Comparison of ENCODE assay signal across 15 cellular contexts in the genomic region with DNA sequence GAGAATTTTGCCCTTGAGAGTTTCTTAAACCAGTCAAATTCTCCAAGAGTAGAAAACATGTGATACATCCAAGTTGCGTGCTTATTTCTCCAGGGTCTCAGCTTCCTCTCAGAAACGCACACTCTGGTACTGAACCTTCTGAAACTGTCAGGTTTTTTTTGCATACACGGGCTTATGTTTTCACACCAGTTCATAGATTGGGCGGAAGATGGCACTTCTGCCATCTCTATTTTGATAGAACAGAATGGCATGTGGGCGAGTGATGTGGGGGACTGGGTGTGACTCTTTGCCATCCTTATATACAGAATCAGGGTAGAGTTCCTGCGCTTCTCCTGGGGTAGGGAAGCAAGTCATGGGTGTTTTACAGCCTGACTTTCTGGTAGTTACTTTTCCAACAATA. TPM values are rescaled to one million over a fixed set of nuclear protein-coding genes. Genes with fewer than 3 reads are reported as not detected.
DNase-seq lines count a peak whose midpoint lies in the region; ATAC-seq and TF ChIP-seq lines count a peak whose summit lies in the region.
"Had no signal": no experiment of that assay in that cellular context is flagged by ENCODE, and none has a peak within 500 bp of the region (broad histone marks: within the 10 kb centered on the region; RNA-seq: fewer than 3 reads in every experiment).

No MANE protein-coding gene starts in this region.

- ATAC-seq in HG03066 (IDR thresholded peaks at IDR 0.05; ENCODE audit: low read depth, unreplicated experiment) (peak; percentile 60), upper lobe of right lung (peak; percentile 67), HG03354 (IDR thresholded peaks at IDR 0.05; ENCODE audit: poor library complexity, severe bottlenecking, unreplicated experiment) (no peak)
- peak; percentile 30 for ATAC-seq in activated naive CD8-positive, alpha-beta T cell treated with anti-CD3 and anti-CD28 coated beads, Interleukin-2, amount 50 U/mL, for 24 hours
- ATAC-seq: WTC11 had no signal

- no peaks in the 10 kb centered on the region for H3K27me3 ChIP-seq in upper lobe of right lung

- peaks cover 6% of the 10 kb centered on the region for H3K9me3 Mint-ChIP-seq in activated naive CD4-positive, alpha-beta T cell treated with anti-CD3 and anti-CD28 coated beads, Interleukin-2, amount 10 ng/mL, durations not matched to agents 7 days and 5 days
- H3K9me3 Mint-ChIP-seq in activated naive CD8-positive, alpha-beta T cell treated with anti-CD3 and anti-CD28 coated beads, Interleukin-2, amount 50 U/mL, for 24 hours: peaks cover 13% of the 10 kb centered on the region
- H3K9me3 Mint-ChIP-seq in chondrocyte (ENCODE audit: low read depth): no peaks in the 10 kb centered on the region
- H3K9me3 Mint-ChIP-seq: endodermal cell had no signal

- TF ChIP-seq CTCF in upper lobe of right lung (IDR thresholded peaks at IDR 0.05): no peak
- TF ChIP-seq CTCF in chondrocyte (IDR thresholded peaks at IDR 0.05): no peak

- H3K27ac Mint-ChIP-seq in activated naive CD4-positive, alpha-beta T cell treated with anti-CD3 and anti-CD28 coated beads, Interleukin-2, amount 10 ng/mL, durations not matched to agents 7 days and 5 days: peak overlapping the region; percentile 20
- H3K27ac Mint-ChIP-seq in activated naive CD8-positive, alpha-beta T cell treated with anti-CD3 and anti-CD28 coated beads, Interleukin-2, amount 50 U/mL, for 24 hours: peak overlapping the region; percentile 84
- no peak overlapping the region for H3K27ac Mint-ChIP-seq in chondrocyte (ENCODE audit: unreplicated experiment)
- H3K27ac Mint-ChIP-seq: endodermal cell, WTC11 had no signal

- intact Hi-C loops in upper lobe of right lung (cut with DNase I): no loop called here

- no peak for DNase-seq in activated naive CD4-positive, alpha-beta T cell treated with anti-CD3 and anti-CD28 coated beads, Interleukin-2, amount 10 ng/mL, durations not matched to agents 7 days and 5 days
- no peak for DNase-seq in activated naive CD4-positive, alpha-beta T cell treated with anti-CD3 and anti-CD28 coated beads, Interleukin-2, amount 50 U/mL, for 16 hours
- no peak for DNase-seq in activated naive CD8-positive, alpha-beta T cell treated with anti-CD3 and anti-CD28 coated beads, Interleukin-2, amount 50 U/mL, for 24 hours
- DNase-seq in upper lobe of right lung (no peak), chondrocyte (ENCODE audit: low spot score) (no peak), NCI-H524 treated with DMSO at 0.1 percent for 48 hours (lab: John Stamatoyannopoulos, UW) (no peak)
- DNase-seq: Caco-2; endodermal cell; kidney glomerular epithelial cell; NCI-H2171; retina; stimulated activated CD4-positive, alpha-beta T cell treated with anti-CD3 and anti-CD28 coated beads, Interleukin-15, amount 100 ng/mL, for 24 hours had no signal

- H3K4me1 ChIP-seq in upper lobe of right lung: no peaks in the 10 kb centered on the region
- H3K4me1 ChIP-seq: Caco-2 had no signal

- peaks cover 53% of the 10 kb centered on the region for H3K4me1 Mint-ChIP-seq in activated naive CD4-positive, alpha-beta T cell treated with anti-CD3 and anti-CD28 coated beads, Interleukin-2, amount 10 ng/mL, durations not matched to agents 7 days and 5 days
- peaks cover 67% of the 10 kb centered on the region for H3K4me1 Mint-ChIP-seq in activated naive CD8-positive, alpha-beta T cell treated with anti-CD3 and anti-CD28 coated beads, Interleukin-2, amount 50 U/mL, for 24 hours
- H3K4me1 Mint-ChIP-seq in chondrocyte (ENCODE audit: low read depth): no peaks in the 10 kb centered on the region
- H3K4me1 Mint-ChIP-seq: endodermal cell had no signal

- CTCF ChIA-PET in activated naive CD4-positive, alpha-beta T cell treated with anti-CD3 and anti-CD28 coated beads, Interleukin-2, amount 10 ng/mL, durations not matched to agents 7 days and 5 days (lab: Charles Lee): interaction anchor here (1.0 to 2.4 kb wide), 5 partner anchors 8 to 67 kb away, joined by 3 to 8 read pairs (median 4); no protein-coding TSS in a partner anchor

- peaks cover 50% of the 10 kb centered on the region for H3K36me3 Mint-ChIP-seq in activated naive CD4-positive, alpha-beta T cell treated with anti-CD3 and anti-CD28 coated beads, Interleukin-2, amount 10 ng/mL, durations not matched to agents 7 days and 5 days
- peaks cover 42% of the 10 kb centered on the region for H3K36me3 Mint-ChIP-seq in activated naive CD8-positive, alpha-beta T cell treated with anti-CD3 and anti-CD28 coated beads, Interleukin-2, amount 50 U/mL, for 24 hours (ENCODE audit: low read depth)
- H3K36me3 Mint-ChIP-seq in chondrocyte (ENCODE audit: low read depth): no peaks in the 10 kb centered on the region
- H3K36me3 Mint-ChIP-seq: WTC11 had no signal

- no peaks in the 10 kb centered on the region for H3K9me3 ChIP-seq in upper lobe of right lung
- H3K9me3 ChIP-seq: Caco-2 had no signal

- no peaks in the 10 kb centered on the region for H3K27me3 Mint-ChIP-seq in activated naive CD4-positive, alpha-beta T cell treated with anti-CD3 and anti-CD28 coated beads, Interleukin-2, amount 10 ng/mL, durations not matched to agents 7 days and 5 days
- H3K27me3 Mint-ChIP-seq in activated naive CD8-positive, alpha-beta T cell treated with anti-CD3 and anti-CD28 coated beads, Interleukin-2, amount 50 U/mL, for 24 hours: no peaks in the 10 kb centered on the region
- H3K27me3 Mint-ChIP-seq in chondrocyte (ENCODE audit: low read depth): no peaks in the 10 kb centered on the region

- H3K4me3 Mint-ChIP-seq in activated naive CD4-positive, alpha-beta T cell treated with anti-CD3 and anti-CD28 coated beads, Interleukin-2, amount 10 ng/mL, durations not matched to agents 7 days and 5 days: no peak overlapping the region
- peak overlapping the region; percentile 72 for H3K4me3 Mint-ChIP-seq in activated naive CD8-positive, alpha-beta T cell treated with anti-CD3 and anti-CD28 coated beads, Interleukin-2, amount 50 U/mL, for 24 hours
- no peak overlapping the region for H3K4me3 Mint-ChIP-seq in chondrocyte (ENCODE audit: unreplicated experiment)
- H3K4me3 Mint-ChIP-seq: endodermal cell, WTC11 had no signal

- no peaks in the 10 kb centered on the region for H3K36me3 ChIP-seq in upper lobe of right lung

- no peak overlapping the region for H3K27ac ChIP-seq in upper lobe of right lung

- H3K4me3 ChIP-seq in upper lobe of right lung: no peak overlapping the region

RNA-seq across cellular contexts. Expression of gene ADTRP, which starts 56.4 kb away (rescaled TPM):
- total RNA-seq in upper lobe of right lung: 21.0 TPM
- total RNA-seq in chondrocyte: 0.35 to 1.3 TPM (median 0.77 TPM) in 3 replicates
